In the genomic region with DNA sequence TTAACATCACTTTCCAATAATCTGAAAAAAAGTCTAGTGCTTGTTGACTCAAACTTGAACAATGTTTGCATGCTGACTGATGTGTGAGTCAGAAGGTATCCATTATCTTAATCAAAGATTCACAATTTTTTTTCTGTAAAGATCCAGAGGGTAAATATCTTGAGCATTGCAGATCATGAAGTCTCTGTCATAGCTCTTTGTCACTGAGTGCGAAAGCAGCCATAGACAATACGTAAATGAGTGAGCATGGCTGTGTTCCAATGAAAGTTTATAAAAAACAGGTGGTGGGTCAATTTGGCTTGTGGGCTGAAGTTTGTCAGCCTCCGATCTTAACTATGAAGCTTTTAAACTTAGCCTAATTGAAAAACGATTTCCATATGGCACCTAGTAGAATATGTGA, we compare ENCODE assay signal across 13 cellular contexts.
A peak's percentile ranks its signal among the peaks of the same experiment; 100 is the strongest.
DNase-seq lines count a peak whose midpoint lies in the region; ATAC-seq lines count a peak whose summit lies in the region.
"Had no signal": no experiment of that assay in that cellular context is flagged by ENCODE, and none has a peak within 500 bp of the region (broad histone marks: within the 10 kb centered on the region; RNA-seq: fewer than 3 reads in every experiment).

No MANE protein-coding gene starts in this region.

- DNase-seq in ELR (ENCODE audit: low read depth): peak; percentile 92
- peak; percentile 9 for DNase-seq in NCI-H69 (lab: John Stamatoyannopoulos, UW)
- peak; percentile 22 for DNase-seq in dedifferentiated amniotic fluid mesenchymal stem cell (ENCODE audit: extremely low spot score)
- peak; percentile 38 for DNase-seq in skeletal muscle cell (ENCODE audit: low read depth)
- no peak for DNase-seq in stimulated activated CD4-positive, alpha-beta T cell treated with anti-CD3 and anti-CD28 coated beads, Interleukin-15, amount 100 ng/mL, for 24 hours
- DNase-seq in cortex of kidney (lab: John Stamatoyannopoulos, UW): no peak
- DNase-seq: activated CD8-positive, alpha-beta memory T cell treated with anti-CD3 and anti-CD28 coated beads, Interleukin-2, amount 10 ng/mL, durations not matched to agents 7 days and 5 days; DMS153; hippocampal formation; NCI-H146; stimulated activated CD4-positive, alpha-beta T cell treated with anti-CD3 and anti-CD28 coated beads, Interleukin-4, amount 100 ng/mL, for 24 hours had no signal

- no peak overlapping the region for H3K4me3 ChIP-seq in skeletal muscle cell (ENCODE audit: low read depth, low read length)

- ATAC-seq in HG02938 (IDR thresholded peaks at IDR 0.05; ENCODE audit: unreplicated experiment) (no peak), HG03159 (IDR thresholded peaks at IDR 0.05; ENCODE audit: unreplicated experiment) (no peak)
- ATAC-seq: activated CD8-positive, alpha-beta memory T cell treated with anti-CD3 and anti-CD28 coated beads, Interleukin-2, amount 10 ng/mL, durations not matched to agents 7 days and 5 days had no signal

Comparison
In these comparisons a context has a peak if more than half of its experiments do, and no peak if none do; other contexts are left out.
1. DNase-seq: peak in ELR (single experiment), NCI-H69 (single experiment), dedifferentiated amniotic fluid mesenchymal stem cell (single experiment) and skeletal muscle cell (single experiment); none in stimulated activated CD4-positive, alpha-beta T cell treated with anti-CD3 and anti-CD28 coated beads, Interleukin-15, amount 100 ng/mL, for 24 hours (single experiment) and cortex of kidney (single experiment).